Comparison of ENCODE assay signal across 1 cellular context in genomic region chr20:17530716-17531536, GRCh38.
TF ChIP-seq lines count a peak whose summit lies in the region.

BFSP1 (minus strand) TSS chr20:17531379; CDS start chr20:17531329, 50 bp downstream.

TF ChIP-seq in HepG2, 621 proteins besides CTCF, POLR2A, EP300 and RAD21 (continued from another document):
- TF ChIP-seq, protein P1, sequence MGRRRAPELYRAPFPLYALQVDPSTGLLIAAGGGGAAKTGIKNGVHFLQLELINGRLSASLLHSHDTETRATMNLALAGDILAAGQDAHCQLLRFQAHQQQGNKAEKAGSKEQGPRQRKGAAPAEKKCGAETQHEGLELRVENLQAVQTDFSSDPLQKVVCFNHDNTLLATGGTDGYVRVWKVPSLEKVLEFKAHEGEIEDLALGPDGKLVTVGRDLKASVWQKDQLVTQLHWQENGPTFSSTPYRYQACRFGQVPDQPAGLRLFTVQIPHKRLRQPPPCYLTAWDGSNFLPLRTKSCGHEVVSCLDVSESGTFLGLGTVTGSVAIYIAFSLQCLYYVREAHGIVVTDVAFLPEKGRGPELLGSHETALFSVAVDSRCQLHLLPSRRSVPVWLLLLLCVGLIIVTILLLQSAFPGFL (CRISPR knock-in tag; IDR thresholded peaks at IDR 0.05) = peak; percentile 15; the same call in 1 of the 2 replicates
- TF ChIP-seq ZNF546 (CRISPR knock-in tag; conservative IDR thresholded peaks at IDR 0.05) (0 out of 2 replicates have a peak, but pooled peaks have one; percentile 77), CHD2 (IDR thresholded peaks at IDR 0.05; ENCODE audit: low read depth, low read length) (no peak), ZFY (CRISPR knock-in tag; IDR thresholded peaks at IDR 0.05) (peak; percentile 89), ZNF790 (CRISPR knock-in tag; IDR thresholded peaks at IDR 0.05; ENCODE audit: borderline replicate concordance) (no peak), KDM5A (IDR thresholded peaks at IDR 0.05; ENCODE audit: borderline replicate concordance, low read length) (no peak), FOXK2 (IDR thresholded peaks at IDR 0.05) (no peak), ZNF878 (CRISPR knock-in tag; IDR thresholded peaks at IDR 0.05) (no peak), ZBTB20 (CRISPR knock-in tag; IDR thresholded peaks at IDR 0.05; ENCODE audit: borderline replicate concordance, low read depth) (no peak), HMGXB3 (CRISPR knock-in tag; IDR thresholded peaks at IDR 0.05; ENCODE audit: borderline replicate concordance) (no peak), RARG (CRISPR knock-in tag; IDR thresholded peaks at IDR 0.05; ENCODE audit: low read depth) (no peak), ELK4 (CRISPR knock-in tag; IDR thresholded peaks at IDR 0.05; ENCODE audit: borderline replicate concordance) (no peak), HNRNPUL1 (IDR thresholded peaks at IDR 0.05; ENCODE audit: low read depth, low read length) (no peak), SIN3B (IDR thresholded peaks at IDR 0.05; ENCODE audit: low read length) (no peak), MEIS2 (CRISPR knock-in tag; IDR thresholded peaks at IDR 0.05) (peak; percentile 41; the same call in 1 of the 2 replicates), ZEB1 (IDR thresholded peaks at IDR 0.05; ENCODE audit: insufficient replicate concordance, low read depth) (no peak), ZNF605 (CRISPR knock-in tag; IDR thresholded peaks at IDR 0.05) (no peak), FOXA1 (IDR thresholded peaks at IDR 0.05) (no peak), FOXA1 (CRISPR knock-in tag; IDR thresholded peaks at IDR 0.05) (peak; percentile 83), NR2C2 (CRISPR knock-in tag; IDR thresholded peaks at IDR 0.05; ENCODE audit: borderline replicate concordance) (no peak), HNRNPLL (IDR thresholded peaks at IDR 0.05; ENCODE audit: low read depth, low read length, poor library complexity, severe bottlenecking) (peak; percentile 95), CEBPB (IDR thresholded peaks at IDR 0.05; ENCODE audit: borderline replicate concordance, low read depth, low read length) (no peak), ZNF672 (CRISPR knock-in tag; IDR thresholded peaks at IDR 0.05) (0 out of 2 replicates have a peak, but pooled peaks have one; percentile 15), ZNF674 (CRISPR knock-in tag; IDR thresholded peaks at IDR 0.05; ENCODE audit: low read depth) (no peak), ZNF569 (CRISPR knock-in tag; IDR thresholded peaks at IDR 0.05; ENCODE audit: borderline replicate concordance) (no peak), ZNF816 (CRISPR knock-in tag; IDR thresholded peaks at IDR 0.05; ENCODE audit: borderline replicate concordance) (no peak), ZFP82 (CRISPR knock-in tag; IDR thresholded peaks at IDR 0.05; ENCODE audit: borderline replicate concordance) (0 out of 2 replicates have a peak, but pooled peaks have one; percentile 9), ZNF614 (CRISPR knock-in tag; IDR thresholded peaks at IDR 0.05; ENCODE audit: borderline replicate concordance) (peak; percentile 47; the same call in 1 of the 2 replicates), CBX2 (IDR thresholded peaks at IDR 0.05; ENCODE audit: low read depth, low read length) (no peak), CBX2 (CRISPR knock-in tag; IDR thresholded peaks at IDR 0.05; ENCODE audit: low read depth) (peak; percentile 50; the same call in 1 of the 2 replicates), ZNF615 (CRISPR knock-in tag; IDR thresholded peaks at IDR 0.05; ENCODE audit: borderline replicate concordance) (no peak), ZNF3 (CRISPR knock-in tag; IDR thresholded peaks at IDR 0.05) (no peak), ZNF333 (CRISPR knock-in tag; IDR thresholded peaks at IDR 0.05; ENCODE audit: borderline replicate concordance) (no peak), ZNF337 (CRISPR knock-in tag; IDR thresholded peaks at IDR 0.05; ENCODE audit: borderline replicate concordance, low read depth) (peak; percentile 81; the same call in 1 of the 2 replicates), ZNF556 (CRISPR knock-in tag; IDR thresholded peaks at IDR 0.05; ENCODE audit: borderline replicate concordance) (no peak), ARNT2 (CRISPR knock-in tag; IDR thresholded peaks at IDR 0.05; ENCODE audit: low read depth) (peak; percentile 84), ZBTB7A (CRISPR knock-in tag; IDR thresholded peaks at IDR 0.05) (no peak), ZNF83 (CRISPR knock-in tag; IDR thresholded peaks at IDR 0.05; ENCODE audit: borderline replicate concordance) (no peak), KLF6 (CRISPR knock-in tag; IDR thresholded peaks at IDR 0.05) (0 out of 2 replicates have a peak, but pooled peaks have one; percentile 73)
- TF ChIP-seq, protein P2, sequence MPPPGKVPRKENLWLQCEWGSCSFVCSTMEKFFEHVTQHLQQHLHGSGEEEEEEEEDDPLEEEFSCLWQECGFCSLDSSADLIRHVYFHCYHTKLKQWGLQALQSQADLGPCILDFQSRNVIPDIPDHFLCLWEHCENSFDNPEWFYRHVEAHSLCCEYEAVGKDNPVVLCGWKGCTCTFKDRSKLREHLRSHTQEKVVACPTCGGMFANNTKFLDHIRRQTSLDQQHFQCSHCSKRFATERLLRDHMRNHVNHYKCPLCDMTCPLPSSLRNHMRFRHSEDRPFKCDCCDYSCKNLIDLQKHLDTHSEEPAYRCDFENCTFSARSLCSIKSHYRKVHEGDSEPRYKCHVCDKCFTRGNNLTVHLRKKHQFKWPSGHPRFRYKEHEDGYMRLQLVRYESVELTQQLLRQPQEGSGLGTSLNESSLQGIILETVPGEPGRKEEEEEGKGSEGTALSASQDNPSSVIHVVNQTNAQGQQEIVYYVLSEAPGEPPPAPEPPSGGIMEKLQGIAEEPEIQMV (CRISPR knock-in tag; IDR thresholded peaks at IDR 0.05; ENCODE audit: low read depth) = no peak
